ENCODE assay signal across 1 cellular context in the genomic region with DNA sequence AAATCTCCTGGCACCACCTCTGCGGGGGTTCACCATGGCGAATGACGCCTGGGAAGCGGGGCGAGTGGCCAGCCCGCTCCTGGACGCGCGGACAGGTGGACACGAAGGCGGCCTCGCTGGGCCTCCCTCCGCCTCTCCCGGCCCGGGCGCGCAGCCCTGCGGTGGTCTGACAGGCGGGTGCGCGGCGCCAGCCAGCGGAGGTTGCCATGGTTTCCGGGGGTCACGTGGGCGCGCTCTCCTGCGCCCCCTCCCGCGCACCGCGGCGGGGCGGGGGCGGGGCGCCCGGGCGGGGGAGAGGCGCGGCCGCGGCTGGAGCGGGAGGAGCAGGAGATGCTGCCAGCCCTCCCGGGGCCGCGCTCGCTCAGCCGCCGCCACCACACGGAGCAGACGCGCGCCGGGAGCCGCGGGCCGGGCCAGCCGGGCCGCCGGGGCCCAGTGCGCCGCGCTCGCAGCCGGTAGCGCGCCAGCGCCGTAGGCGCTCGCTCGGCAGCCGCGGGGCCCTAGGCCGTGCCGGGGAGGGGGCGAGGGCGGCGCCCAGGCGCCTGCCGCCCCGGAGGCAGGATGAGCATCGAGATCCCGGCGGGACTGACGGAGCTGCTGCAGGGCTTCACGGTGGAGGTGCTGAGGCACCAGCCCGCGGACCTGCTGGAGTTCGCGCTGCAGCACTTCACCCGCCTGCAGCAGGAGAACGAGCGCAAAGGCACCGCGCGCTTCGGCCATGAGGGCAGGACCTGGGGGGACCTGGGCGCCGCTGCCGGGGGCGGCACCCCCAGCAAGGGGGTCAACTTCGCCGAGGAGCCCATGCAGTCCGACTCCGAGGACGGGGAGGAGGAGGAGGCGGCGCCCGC.
A peak's percentile ranks its signal among the peaks of the same experiment; 100 is the strongest.
TF ChIP-seq lines count a peak whose summit lies in the region.

PRKAR2B (plus strand) TSS at position 359 of the 848 bp plus-strand sequence; CDS start at position 562, 203 bp downstream.

TF ChIP-seq in K562, 482 proteins besides CTCF, POLR2A, EP300 and RAD21 (continued from another document):
- TF ChIP-seq ATF2 (CRISPR knock-in tag; IDR thresholded peaks at IDR 0.05) (no peak), SREBF2 (CRISPR knock-in tag; IDR thresholded peaks at IDR 0.05) (no peak), MAX (CRISPR knock-in tag; IDR thresholded peaks at IDR 0.05) (peak; percentile 77), ZBTB49 (CRISPR knock-in tag; IDR thresholded peaks at IDR 0.05; ENCODE audit: borderline replicate concordance) (no peak), CREB5 (CRISPR knock-in tag; IDR thresholded peaks at IDR 0.05) (no peak), MITF (IDR thresholded peaks at IDR 0.05) (peak; percentile 76), CREBBP (IDR thresholded peaks at IDR 0.05; ENCODE audit: low read depth, low read length) (no peak), NRF1 (conservative IDR thresholded peaks at IDR 0.05 in 1 of 2, IDR thresholded peaks at IDR 0.05 in 1 of 2) (peak; percentile 86 to 88), KAT8 (IDR thresholded peaks at IDR 0.05; ENCODE audit: low read depth) (no peak), ZSCAN29 (IDR thresholded peaks at IDR 0.05) (no peak), RERE (CRISPR knock-in tag; IDR thresholded peaks at IDR 0.05; ENCODE audit: borderline replicate concordance) (no peak), TFAP4 (CRISPR knock-in tag; IDR thresholded peaks at IDR 0.05; ENCODE audit: borderline replicate concordance) (peak; percentile 82), THRB (CRISPR knock-in tag; conservative IDR thresholded peaks at IDR 0.05) (no peak), MCM7 (IDR thresholded peaks at IDR 0.05) (no peak), ZNF57 (CRISPR knock-in tag; IDR thresholded peaks at IDR 0.05) (0 out of 2 replicates have a peak, but pooled peaks have one; percentile 27), MXD1 (CRISPR knock-in tag; IDR thresholded peaks at IDR 0.05; ENCODE audit: borderline replicate concordance, poor library complexity, severe bottlenecking) (peak; percentile 31), ZNF311 (CRISPR knock-in tag; IDR thresholded peaks at IDR 0.05) (no peak), RFX7 (CRISPR knock-in tag; IDR thresholded peaks at IDR 0.05) (no peak), CREB1 (IDR thresholded peaks at IDR 0.05) (0 out of 2 replicates have a peak, but pooled peaks have one; percentile 46), CREB1 (CRISPR knock-in tag; IDR thresholded peaks at IDR 0.05) (peak; percentile 61; the same call in 1 of the 2 replicates)
TF ChIP-seq in K562: peak in this region for 151.
